Comparison of ENCODE assay signal across 8 cellular contexts in the genomic region with DNA sequence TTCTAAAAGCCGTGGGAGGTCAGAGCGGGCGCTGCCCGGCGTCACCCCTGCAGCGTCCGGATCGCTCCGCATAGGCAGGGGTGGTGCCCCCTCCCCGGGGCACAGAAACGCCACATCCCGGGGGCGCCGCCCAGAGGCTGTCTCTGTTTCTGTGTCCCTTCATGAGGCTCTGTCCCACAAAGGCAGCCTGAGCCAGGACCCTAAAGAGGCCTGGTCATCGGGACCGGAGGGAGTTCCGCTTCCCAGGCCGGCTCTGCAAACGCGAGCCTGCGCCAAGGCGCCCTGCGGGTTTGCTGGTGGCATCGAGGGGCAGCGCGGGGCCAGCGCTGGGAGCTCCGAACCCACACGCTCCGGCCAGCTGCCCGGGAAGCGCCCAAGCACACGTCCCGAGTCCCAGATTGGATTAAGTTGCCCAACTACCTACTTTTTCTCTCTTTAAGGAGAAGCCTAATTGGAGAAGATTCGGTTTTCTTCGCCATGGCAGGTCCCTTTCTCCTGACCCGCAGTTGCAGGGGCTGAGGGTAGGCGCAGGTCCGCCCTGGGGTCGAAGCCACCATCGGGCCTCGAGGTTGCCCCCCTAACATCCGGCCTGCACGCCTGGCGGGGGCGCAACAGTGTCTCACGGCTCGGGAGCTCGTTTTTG.
DNase-seq lines count a peak whose midpoint lies in the region; ATAC-seq and TF ChIP-seq lines count a peak whose summit lies in the region.

No MANE protein-coding gene starts in this region.

- peaks cover 13 to 20% of the 10 kb centered on the region in 2 donors for H3K27me3 Mint-ChIP-seq in CD4-positive, alpha-beta memory T cell

- no peaks in the 10 kb centered on the region for H3K79me2 ChIP-seq in Karpas-422 (ENCODE audit: low read length)

- peak overlapping the region; percentile 63 to 76 for H3K4me3 ChIP-seq in CD4-positive, alpha-beta memory T cell (ENCODE audit: low read length in 2 of 2)
- H3K4me3 ChIP-seq in epithelial cell of esophagus (ENCODE audit: low read length) (peak overlapping the region; percentile 25), Karpas-422 (ENCODE audit: low read length) (no peak overlapping the region)

- no peaks in the 10 kb centered on the region for H3K9me2 ChIP-seq in Karpas-422 (replicated peaks; ENCODE audit: insufficient read depth, low read length)

- peaks cover 0 to 2% of the 10 kb centered on the region in 2 donors for H3K36me3 Mint-ChIP-seq in CD4-positive, alpha-beta memory T cell

- peaks cover 8 to 32% (median 18%) of the 10 kb centered on the region in 4 donors for H3K4me1 Mint-ChIP-seq in CD4-positive, alpha-beta memory T cell

- H4K20me1 ChIP-seq in Karpas-422 (ENCODE audit: insufficient read depth, low read depth, low read length) = no peaks in the 10 kb centered on the region

- H3K9me3 ChIP-seq in CD4-positive, alpha-beta memory T cell (ENCODE audit: control insufficient read depth in 1 of 2, low read length in 2 of 2) = no peaks in the 10 kb centered on the region
- H3K9me3 ChIP-seq in Karpas-422 (ENCODE audit: low read length) = no peaks in the 10 kb centered on the region

- peaks cover 0 to 3% (median 0%) of the 10 kb centered on the region in 8 donors for H3K9me3 Mint-ChIP-seq in CD4-positive, alpha-beta memory T cell

- intact Hi-C loops in CD4-positive, alpha-beta memory T cell (cut with micrococcal nuclease) = no loop called here
- intact Hi-C loops in posterior cingulate gyrus (cut with DNase I) = no loop called here

- H3K4me1 ChIP-seq in CD4-positive, alpha-beta memory T cell (ENCODE audit: insufficient read depth, low read length) = peaks cover 10% of the 10 kb centered on the region
- H3K4me1 ChIP-seq in Karpas-422 (ENCODE audit: low read length) = peaks cover 4% of the 10 kb centered on the region

- peaks cover 13% of the 10 kb centered on the region for H3K27me3 ChIP-seq in CD4-positive, alpha-beta memory T cell (ENCODE audit: insufficient read depth, low read length)
- H3K27me3 ChIP-seq in Karpas-422 (ENCODE audit: low read length) = no peaks in the 10 kb centered on the region; the same call in none of the 2 replicates

- no peak overlapping the region for H3K4me2 ChIP-seq in Karpas-422 (ENCODE audit: low read depth, low read length, poor library complexity, severe bottlenecking)

- H2AFZ ChIP-seq in Karpas-422 (ENCODE audit: low read length) = no peak overlapping the region

- TF ChIP-seq CTCF in epithelial cell of esophagus (IDR thresholded peaks at IDR 0.05; ENCODE audit: insufficient read depth, low read depth, low read length, missing control alignments) = no peak

- POLR2A ChIA-PET in CD4-positive, alpha-beta memory T cell (lab: Charles Lee; ENCODE audit: partially characterized antibody) = no interaction called here

- CTCF ChIA-PET in CD4-positive, alpha-beta memory T cell (lab: Charles Lee; ENCODE audit: partially characterized antibody) = interaction anchor here (0.7 to 1.3 kb wide), 5 partner anchors 11 to 233 kb away, joined by 3 to 4 read pairs (median 3); no protein-coding TSS in a partner anchor

- H3K27ac Mint-ChIP-seq in CD4-positive, alpha-beta memory T cell = peak overlapping the region in 4 of 7 donors; percentile 18 to 68 (median 52)

- H3K9ac ChIP-seq in Karpas-422 (ENCODE audit: low read length) = no peak overlapping the region

- no peaks in the 10 kb centered on the region for H3K36me3 ChIP-seq in CD4-positive, alpha-beta memory T cell (ENCODE audit: insufficient read depth, low read length)
- no peaks in the 10 kb centered on the region for H3K36me3 ChIP-seq in Karpas-422 (ENCODE audit: insufficient read depth, low read length)

- peak in 4 of 5 donors; percentile 8 to 33 (median 20) for DNase-seq in CD4-positive, alpha-beta memory T cell
- peak; percentile 1 to 5 for DNase-seq in activated CD4-positive, alpha-beta T cell treated with anti-CD3 and anti-CD28 coated beads for 24 hours (ENCODE audit: low read depth in 2 of 2)
- peak; percentile 4 for DNase-seq in epithelial cell of esophagus (ENCODE audit: low read depth)
- DNase-seq in posterior cingulate gyrus = peak in 6 of 10 donors; percentile 6 to 80 (median 44)
- no peak for DNase-seq in foreskin melanocyte
- no peak for DNase-seq in DMS53 treated with DMSO at 0.1 percent for 48 hours (lab: John Stamatoyannopoulos, UW; ENCODE audit: unreplicated experiment)
- DNase-seq in Karpas-422 = no peak

- ATAC-seq in GM21381 (IDR thresholded peaks at IDR 0.05; ENCODE audit: unreplicated experiment) = no peak

- H3K27ac ChIP-seq in CD4-positive, alpha-beta memory T cell (ENCODE audit: low read depth, low read length) = no peak overlapping the region
- H3K27ac ChIP-seq in Karpas-422 (ENCODE audit: low read length) = no peak overlapping the region

- peak overlapping the region; percentile 78 to 90 (median 87) for H3K4me3 Mint-ChIP-seq in CD4-positive, alpha-beta memory T cell

Comparison
In these comparisons a context has a peak if more than half of its experiments do, and no peak if none do; other contexts are left out.
1. DNase-seq: peak in CD4-positive, alpha-beta memory T cell (4 of 5), activated CD4-positive, alpha-beta T cell treated with anti-CD3 and anti-CD28 coated beads for 24 hours (2 of 2), epithelial cell of esophagus (single experiment) and posterior cingulate gyrus (6 of 10); none in foreskin melanocyte (single experiment), DMS53 treated with DMSO at 0.1 percent for 48 hours (single experiment) and Karpas-422 (single experiment).